Comparison of ENCODE assay signal across 28 cellular contexts in genomic region chr3:101879102-101879501, GRCh38. TPM values are rescaled to one million over a fixed set of nuclear protein-coding genes. Genes with fewer than 3 reads are reported as not detected.
DNase-seq lines count a peak whose midpoint lies in the region; ATAC-seq and TF ChIP-seq lines count a peak whose summit lies in the region.
"Had no signal": no experiment of that assay in that cellular context is flagged by ENCODE, and none has a peak within 500 bp of the region (broad histone marks: within the 10 kb centered on the region; RNA-seq: fewer than 3 reads in every experiment).

No MANE protein-coding gene starts in this region.

- no peaks in the 10 kb centered on the region for H3K36me3 ChIP-seq in tibial nerve
- H3K36me3 ChIP-seq: BE2C, gastroesophageal sphincter, neural progenitor cell, SJSA1, spleen had no signal

- H3K27me3 ChIP-seq in tibial nerve, result no peaks in the 10 kb centered on the region
- H3K27me3 ChIP-seq: BE2C, gastroesophageal sphincter, neural progenitor cell, SJSA1, spleen had no signal

- H3K4me3 ChIP-seq in LNCaP clone FGC (ENCODE audit: low read depth, low read length) (no peak overlapping the region), tibial nerve (no peak overlapping the region)
- H3K4me3 ChIP-seq: gastroesophageal sphincter, neural progenitor cell, SJSA1, spleen had no signal

- TF ChIP-seq EP300 in tibial nerve (IDR thresholded peaks at IDR 0.05), result no peak

- no peaks in the 10 kb centered on the region for H3K9me3 ChIP-seq in tibial nerve
- H3K9me3 ChIP-seq: BE2C, Caco-2, gastroesophageal sphincter, SJSA1, spleen had no signal

- H3K4me1 ChIP-seq in tibial nerve, result no peaks in the 10 kb centered on the region
- H3K4me1 ChIP-seq: BE2C, gastroesophageal sphincter, neural progenitor cell had no signal

- ATAC-seq in left lobe of liver, result peak; percentile 87
- ATAC-seq in GM21528 (IDR thresholded peaks at IDR 0.05; ENCODE audit: low FRiP score, unreplicated experiment), result no peak
- ATAC-seq in HG03135 (IDR thresholded peaks at IDR 0.05; ENCODE audit: unreplicated experiment), result no peak
- ATAC-seq in GM21825 (IDR thresholded peaks at IDR 0.05; ENCODE audit: unreplicated experiment), result no peak
- ATAC-seq: activated CD8-positive, alpha-beta T cell treated with anti-CD3 and anti-CD28 coated beads, Interleukin-2, amount 10 ng/mL, durations not matched to agents 7 days and 5 days; gastroesophageal sphincter; right cardiac atrium had no signal

- no peak overlapping the region for H3K27ac ChIP-seq in tibial nerve
- H3K27ac ChIP-seq: gastroesophageal sphincter, neural progenitor cell, SJSA1 had no signal

- WGBS in tibial nerve, 2 donors, result 93 to 95% methylated on average over 2 of the region's 2 CpGs

- DNase-seq in COLO668 (lab: John Stamatoyannopoulos, UW; ENCODE audit: unreplicated experiment), result peak; percentile 2
- DNase-seq in LNCaP clone FGC (ENCODE audit: low read depth), result peak; percentile 83
- peak; percentile 33 for DNase-seq in NCI-H748 (lab: John Stamatoyannopoulos, UW; ENCODE audit: unreplicated experiment)
- DNase-seq in left lobe of liver (ENCODE audit: low spot score), result peak; percentile 63
- DNase-seq in tibial nerve (ENCODE audit: low spot score in 2 of 2), result no peak
- DNase-seq: ACHN; activated CD4-positive, alpha-beta T cell treated with anti-CD3 and anti-CD28 coated beads for 1 hour; activated CD8-positive, alpha-beta T cell treated with anti-CD3 and anti-CD28 coated beads, Interleukin-2, amount 10 ng/mL, durations not matched to agents 7 days and 5 days; activated effector memory CD4-positive, alpha-beta T cell treated with Interleukin-2 at 50 U/mL for 16 hours; activated naive CD8-positive, alpha-beta T cell treated with anti-CD3 and anti-CD28 coated beads for 36 hours; activated T-cell treated with anti-CD3 and anti-CD28 coated beads for 4 hours; aorta; BE2C; Caco-2; dermis blood vessel endothelial cell; hippocampal formation; mesenchymal stem cell; NCI-H146; NCI-H226; right cardiac atrium; spleen; T-helper 1 cell had no signal

- TF ChIP-seq POLR2A in tibial nerve (IDR thresholded peaks at IDR 0.05), result no peak

- TF ChIP-seq CTCF in LNCaP clone FGC (IDR thresholded peaks at IDR 0.05; ENCODE audit: control insufficient read depth, extremely low read depth, insufficient read depth), result no peak
- TF ChIP-seq CTCF in tibial nerve (IDR thresholded peaks at IDR 0.05), result no peak

RNA-seq across cellular contexts. Expression of gene NFKBIZ, which starts 29.8 kb away (rescaled TPM):
- total RNA-seq in left lobe of liver, result 29.7 TPM
- 100 to 1,000 TPM in 1 of 4 donors, 10 to 100 TPM in 3; 81.3 to 161 (median 95.1) TPM for total RNA-seq in tibial nerve

Comparison
In these comparisons a context has a peak if more than half of its experiments do, and no peak if none do; other contexts are left out.
1. DNase-seq: peak in COLO668 (single experiment), LNCaP clone FGC (single experiment), NCI-H748 (single experiment) and left lobe of liver (single experiment); none in tibial nerve (0 of 2).